Comparison of ENCODE assay signal across 20 cellular contexts in the genomic region with DNA sequence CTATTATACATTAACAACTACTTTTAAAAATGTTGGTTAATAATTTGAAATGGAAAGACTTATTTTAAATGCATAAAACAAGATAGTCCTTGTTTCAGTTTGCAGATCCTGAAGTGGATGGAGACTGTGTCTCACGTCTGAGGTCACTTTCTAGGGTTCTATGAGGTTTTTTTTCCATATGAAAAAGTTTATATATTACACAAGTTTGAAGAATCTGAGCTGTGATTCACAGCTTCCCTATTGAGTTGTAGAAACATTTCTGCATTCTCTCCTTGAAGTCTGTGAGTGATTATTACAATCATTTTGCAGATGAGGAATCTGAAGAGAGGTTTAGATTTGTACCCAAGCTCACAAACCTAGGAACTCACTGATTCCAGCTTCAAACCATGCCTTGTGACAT.
DNase-seq lines count a peak whose midpoint lies in the region; FAIRE-seq and TF ChIP-seq lines count a peak whose summit lies in the region.
"Had no signal": no experiment of that assay in that cellular context is flagged by ENCODE, and none has a peak within 500 bp of the region (broad histone marks: within the 10 kb centered on the region; RNA-seq: fewer than 3 reads in every experiment).

No MANE protein-coding gene starts in this region.

- no peak overlapping the region for H4K8ac ChIP-seq in mesenchymal stem cell (ENCODE audit: low read length)

- H2BK15ac ChIP-seq in mesenchymal stem cell (ENCODE audit: low read depth, poor library complexity, severe bottlenecking), result no peak overlapping the region

- H2BK120ac ChIP-seq in mesenchymal stem cell (ENCODE audit: low read depth, low read length), result no peak overlapping the region

- H3K27me3 ChIP-seq in bronchial epithelial cell (ENCODE audit: control insufficient read depth, insufficient read depth, low read length) (no peaks in the 10 kb centered on the region), mesenchymal stem cell (ENCODE audit: control insufficient read depth in 1 of 2, insufficient read depth in 1 of 2, low read length in 2 of 2) (no peaks in the 10 kb centered on the region)
- H3K27me3 ChIP-seq: ovary, right lobe of liver had no signal

- H3K79me1 ChIP-seq in mesenchymal stem cell (replicated peaks; ENCODE audit: low read length, poor library complexity, severe bottlenecking), result no peaks in the 10 kb centered on the region

- no peak for TF ChIP-seq CTCF in AG09309 (IDR thresholded peaks at IDR 0.05; ENCODE audit: control insufficient read depth, insufficient read depth, low read depth, low read length, missing control alignments)
- no peak for TF ChIP-seq CTCF in bronchial epithelial cell (IDR thresholded peaks at IDR 0.05; ENCODE audit: insufficient read depth, low read length, severe bottlenecking)

- H3K4me3 ChIP-seq in AG09309 (ENCODE audit: control insufficient read depth, low read depth, low read length) (no peak overlapping the region), bronchial epithelial cell (ENCODE audit: low read depth, low read length) (no peak overlapping the region), mesenchymal stem cell (ENCODE audit: insufficient read depth in 1 of 2, low read depth in 1 of 2, low read length in 2 of 2) (no peak overlapping the region)
- H3K4me3 ChIP-seq: ovary, right lobe of liver, thoracic aorta had no signal

- peaks cover 2% of the 10 kb centered on the region for H3K4me1 ChIP-seq in mesenchymal stem cell (ENCODE audit: control insufficient read depth, insufficient read depth, low read depth, low read length)
- H3K4me1 ChIP-seq: right lobe of liver had no signal

- H2AK5ac ChIP-seq in mesenchymal stem cell (ENCODE audit: low read length, severe bottlenecking), result no peak overlapping the region

- H2BK5ac ChIP-seq in mesenchymal stem cell (ENCODE audit: low read depth, low read length, poor library complexity, severe bottlenecking), result no peak overlapping the region

- no peak overlapping the region for H3K4me2 ChIP-seq in mesenchymal stem cell (ENCODE audit: low read length, poor library complexity, severe bottlenecking)

- no peak overlapping the region for H3K14ac ChIP-seq in mesenchymal stem cell (ENCODE audit: low read length in 2 of 2)

- H3K18ac ChIP-seq in mesenchymal stem cell (ENCODE audit: low read depth in 1 of 2, low read length in 2 of 2), result no peak overlapping the region

- DNase-seq in AG09309 (ENCODE audit: low read depth) (peak; percentile 37), HCEC 1CT (peak; percentile 65), bronchial epithelial cell (ENCODE audit: low read depth) (peak; percentile 6), mesenchymal stem cell (peak; percentile 73), NCI-H1105 treated with DMSO at 0.1 percent for 48 hours (lab: John Stamatoyannopoulos, UW) (no peak), HuH-7 (ENCODE audit: low spot score) (no peak)
- no peak for DNase-seq in activated naive CD4-positive, alpha-beta T cell treated with Interleukin-2 at 50 U/mL for 16 hours
- DNase-seq in NK-92 treated with Interleukin-12 subunit alpha and Interleukin-12 subunit beta, amount 100 ng/mL, for 24 hours (lab: John Stamatoyannopoulos, UW), result no peak
- DNase-seq: ACHN; activated CD4-positive, alpha-beta T cell treated with anti-CD3 and anti-CD28 coated beads for 48 hours; CD8-positive, alpha-beta memory T cell; central memory CD4-positive, alpha-beta T cell; DMS79; kidney glomerular epithelial cell; naive B cell; NCI-H1694; ovary; right lobe of liver; T-helper 1 cell had no signal

- H3K23ac ChIP-seq in mesenchymal stem cell (ENCODE audit: low read length in 2 of 2), result no peak overlapping the region

- FAIRE-seq in bronchial epithelial cell (lab: Jason Lieb, UNC), result no peak

- H3K9me3 ChIP-seq in mesenchymal stem cell (ENCODE audit: control insufficient read depth, low read length), result no peaks in the 10 kb centered on the region
- H3K9me3 ChIP-seq: ovary, right lobe of liver, thoracic aorta had no signal

- H3K36me3 ChIP-seq in bronchial epithelial cell (ENCODE audit: control insufficient read depth, insufficient read depth, low read length) (no peaks in the 10 kb centered on the region), mesenchymal stem cell (ENCODE audit: control insufficient read depth in 1 of 2, insufficient read depth in 2 of 2, low read depth in 1 of 2, low read length in 2 of 2) (no peaks in the 10 kb centered on the region)
- H3K36me3 ChIP-seq: ovary, right lobe of liver, thoracic aorta had no signal

- peak overlapping the region; percentile 79 for H3K9ac ChIP-seq in mesenchymal stem cell (ENCODE audit: low read length)

- H2BK12ac ChIP-seq in mesenchymal stem cell (ENCODE audit: low read length in 2 of 2), result no peak overlapping the region

- no peak overlapping the region for H3K4ac ChIP-seq in mesenchymal stem cell (ENCODE audit: low read depth in 1 of 2, low read length in 2 of 2)

- H2AFZ ChIP-seq in mesenchymal stem cell (ENCODE audit: low read depth, low read length), result no peak overlapping the region

- H3K27ac ChIP-seq in mesenchymal stem cell (ENCODE audit: low read length, poor library complexity, severe bottlenecking), result peak overlapping the region; percentile 15
- H3K27ac ChIP-seq: ovary, right lobe of liver, thoracic aorta had no signal

- no peak overlapping the region for H4K91ac ChIP-seq in mesenchymal stem cell (ENCODE audit: low read length)

- 22% methylated on average over 1 of the region's 1 CpG for WGBS in mesenchymal stem cell

Comparison
In these comparisons a context has a peak if more than half of its experiments do, and no peak if none do; other contexts are left out.
1. DNase-seq: peak in AG09309 (single experiment), HCEC 1CT (single experiment), bronchial epithelial cell (single experiment) and mesenchymal stem cell (single experiment); none in NCI-H1105 treated with DMSO at 0.1 percent for 48 hours (single experiment), HuH-7 (single experiment), activated naive CD4-positive, alpha-beta T cell treated with Interleukin-2 at 50 U/mL for 16 hours (single experiment) and NK-92 treated with Interleukin-12 subunit alpha and Interleukin-12 subunit beta, amount 100 ng/mL, for 24 hours (single experiment).